In genomic region chr10:59644841-59645240, GRCh38 we compare ENCODE assay signal across 29 cellular contexts.
"Had no signal": no experiment of that assay in that cellular context is flagged by ENCODE, and none has a peak within 500 bp of the region (broad histone marks: within the 10 kb centered on the region; RNA-seq: fewer than 3 reads in every experiment).

No MANE protein-coding gene starts in this region.

- H3K36me3 ChIP-seq: stomach, suprapubic skin, thoracic aorta, thyroid gland, tibial artery, tibial nerve, transverse colon, upper lobe of left lung, upper lobe of right lung, vagina had no signal

- FAIRE-seq: urothelium cell line had no signal

- H3K27ac Mint-ChIP-seq: stimulated activated effector memory CD8-positive, alpha-beta T cell treated with anti-CD3 and anti-CD28 coated beads, Interleukin-12 subunit alpha, Interleukin-12 subunit beta, amount 100 ng/mL, for 72 hours; stimulated activated memory B cell treated with anti-CD40 and anti-IgM and Interleukin-4, amounts not matched to agents 10 μg/mL and 1 μg/mL and 100 μg/mL, for 72 hours; stimulated activated naive B cell treated with anti-CD40 and anti-IgM and Interleukin-4, amounts not matched to agents 10 μg/mL and 1 μg/mL and 100 μg/mL, for 72 hours; stimulated activated naive CD8-positive, alpha-beta T cell treated with anti-CD3 and anti-CD28 coated beads, Interleukin-15, amount 100 ng/mL, for 72 hours; stimulated activated naive CD8-positive, alpha-beta T cell treated with anti-CD3 and anti-CD28 coated beads, Interleukin-15, Interleukin-2, amounts not matched to agents 100 ng/mL and 50 ng/mL, for 24 hours; type B pancreatic cell had no signal

- H3K4me3 ChIP-seq: stomach, suprapubic skin, testis, thoracic aorta, thyroid gland, tibial artery, tibial nerve, transverse colon, upper lobe of left lung, upper lobe of right lung, uterus, vagina had no signal

- ATAC-seq: stimulated activated effector memory CD8-positive, alpha-beta T cell treated with anti-CD3 and anti-CD28 coated beads, Interleukin-12 subunit alpha, Interleukin-12 subunit beta, amount 100 ng/mL, for 72 hours; stimulated activated memory B cell treated with anti-CD40 and anti-IgM and Interleukin-4, amounts not matched to agents 10 μg/mL and 1 μg/mL and 100 μg/mL, for 72 hours; stimulated activated naive B cell treated with anti-CD40 and anti-IgM and Interleukin-4, amounts not matched to agents 10 μg/mL and 1 μg/mL and 100 μg/mL, for 72 hours; stimulated activated naive CD8-positive, alpha-beta T cell treated with anti-CD3 and anti-CD28 coated beads, Interleukin-15, amount 100 ng/mL, for 72 hours; stimulated activated naive CD8-positive, alpha-beta T cell treated with anti-CD3 and anti-CD28 coated beads, Interleukin-15, Interleukin-2, amounts not matched to agents 100 U/mL and 50 U/mL, for 24 hours; upper lobe of right lung had no signal

- H3K36me3 Mint-ChIP-seq: stimulated activated effector memory CD8-positive, alpha-beta T cell treated with anti-CD3 and anti-CD28 coated beads, Interleukin-12 subunit alpha, Interleukin-12 subunit beta, amount 100 ng/mL, for 72 hours had no signal

- H3K27ac ChIP-seq: stomach, suprapubic skin, testis, thoracic aorta, thyroid gland, tibial artery, tibial nerve, transverse colon, upper lobe of left lung, upper lobe of right lung, uterus, vagina had no signal

- H3K27me3 ChIP-seq: stomach, suprapubic skin, testis, thyroid gland, tibial artery, tibial nerve, transverse colon, upper lobe of left lung, upper lobe of right lung, uterus, vagina had no signal

- H3K4me1 Mint-ChIP-seq: stimulated activated effector memory CD8-positive, alpha-beta T cell treated with anti-CD3 and anti-CD28 coated beads, Interleukin-12 subunit alpha, Interleukin-12 subunit beta, amount 100 ng/mL, for 72 hours; stimulated activated memory B cell treated with anti-CD40 and anti-IgM and Interleukin-4, amounts not matched to agents 10 μg/mL and 1 μg/mL and 100 μg/mL, for 72 hours; stimulated activated naive B cell treated with anti-CD40 and anti-IgM and Interleukin-4, amounts not matched to agents 10 μg/mL and 1 μg/mL and 100 μg/mL, for 72 hours; stimulated activated naive CD8-positive, alpha-beta T cell treated with anti-CD3 and anti-CD28 coated beads, Interleukin-15, amount 100 ng/mL, for 72 hours had no signal

- DNase-seq: stimulated activated CD4-positive, alpha-beta T cell treated with anti-CD3 and anti-CD28 coated beads, Interleukin-2, amount 100 ng/mL, for 48 hours; stimulated activated CD4-positive, alpha-beta T cell treated with anti-CD3 and anti-CD28 coated beads, Interleukin-4, amount 100 ng/mL, for 1 hour; stimulated activated CD4-positive, alpha-beta T cell treated with anti-CD3 and anti-CD28 coated beads, Interleukin-4, amount 100 ng/mL, for 24 hours; stimulated activated CD4-positive, alpha-beta T cell treated with anti-CD3 and anti-CD28 coated beads, Interleukin-4, amount 100 ng/mL, for 4 hours; stimulated activated CD8-positive, alpha-beta memory T cell treated with anti-CD3 and anti-CD28 coated beads, Interleukin-4, amount 100 ng/mL, for 48 hours; stimulated activated naive B cell treated with anti-CD40 and anti-IgM and Interleukin-4, amounts not matched to agents 10 μg/mL and 1 μg/mL and 100 μg/mL, for 72 hours; stimulated activated naive CD4-positive, alpha-beta T cell; stimulated activated naive CD4-positive, alpha-beta T cell treated with Interleukin-2 at 50 U/mL for 16 hours; stimulated activated naive CD8-positive, alpha-beta T cell treated with anti-CD3 and anti-CD28 coated beads, Interleukin-15, amount 100 ng/mL, for 72 hours; stimulated activated naive CD8-positive, alpha-beta T cell treated with anti-CD3 and anti-CD28 coated beads, Interleukin-15, Interleukin-2, amounts not matched to agents 100 U/mL and 50 U/mL, for 24 hours; stomach; substantia nigra; testis; thyroid gland; tibial artery; transverse colon; trophoblast cell; upper lobe of left lung; upper lobe of right lung; uterus had no signal

- H3K4me1 ChIP-seq: suprapubic skin, testis, transverse colon, upper lobe of left lung, upper lobe of right lung, uterus had no signal

- H3K4me3 Mint-ChIP-seq: stimulated activated effector memory CD8-positive, alpha-beta T cell treated with anti-CD3 and anti-CD28 coated beads, Interleukin-12 subunit alpha, Interleukin-12 subunit beta, amount 100 ng/mL, for 72 hours; stimulated activated memory B cell treated with anti-CD40 and anti-IgM and Interleukin-4, amounts not matched to agents 10 μg/mL and 1 μg/mL and 100 μg/mL, for 72 hours; stimulated activated naive B cell treated with anti-CD40 and anti-IgM and Interleukin-4, amounts not matched to agents 10 μg/mL and 1 μg/mL and 100 μg/mL, for 72 hours; stimulated activated naive CD8-positive, alpha-beta T cell treated with anti-CD3 and anti-CD28 coated beads, Interleukin-15, amount 100 ng/mL, for 72 hours; stimulated activated naive CD8-positive, alpha-beta T cell treated with anti-CD3 and anti-CD28 coated beads, Interleukin-15, Interleukin-2, amounts not matched to agents 100 ng/mL and 50 ng/mL, for 24 hours; type B pancreatic cell had no signal

- H3K9me3 ChIP-seq: suprapubic skin, testis, thyroid gland, upper lobe of right lung, uterus, vagina had no signal

- H3K27me3 Mint-ChIP-seq: stimulated activated naive B cell treated with anti-CD40 and anti-IgM and Interleukin-4, amounts not matched to agents 10 μg/mL and 1 μg/mL and 100 μg/mL, for 72 hours; stimulated activated naive CD8-positive, alpha-beta T cell treated with anti-CD3 and anti-CD28 coated beads, Interleukin-15, amount 100 ng/mL, for 72 hours; type B pancreatic cell had no signal
